Comparison of ENCODE assay signal across 8 cellular contexts in genomic region chr2:240369725-240370585, GRCh38.
DNase-seq lines count a peak whose midpoint lies in the region; ATAC-seq and TF ChIP-seq lines count a peak whose summit lies in the region.

No MANE protein-coding gene starts in this region.

- POLR2A ChIA-PET in CD8-positive, alpha-beta memory T cell (lab: Charles Lee): no interaction called here

- H3K27me3 ChIP-seq in uterus: no peaks in the 10 kb centered on the region
- no peaks in the 10 kb centered on the region for H3K27me3 ChIP-seq in CD8-positive, alpha-beta memory T cell (ENCODE audit: insufficient read depth, low read length, poor library complexity, severe bottlenecking)

- peak overlapping the region in 1 of 8 donors; percentile 3 for H3K27ac Mint-ChIP-seq in CD8-positive, alpha-beta memory T cell

- peak; percentile 85 for ATAC-seq in esophagus mucosa
- peak; percentile 48 for ATAC-seq in mucosa of descending colon
- no peak for ATAC-seq in GM18858 (IDR thresholded peaks at IDR 0.05; ENCODE audit: unreplicated experiment)

- no peak for TF ChIP-seq POLR2A in uterus (IDR thresholded peaks at IDR 0.05)

- H3K4me3 ChIP-seq in mucosa of descending colon (no peak overlapping the region), uterus (no peak overlapping the region)
- no peak overlapping the region for H3K4me3 ChIP-seq in CD8-positive, alpha-beta memory T cell (ENCODE audit: low read length)

- intact Hi-C loops in mucosa of descending colon (cut with DNase I, micrococcal nuclease): no loop called here
- intact Hi-C loops in uterus (cut with DNase I; ENCODE audit: low total_unique reads): no loop called here

- TF ChIP-seq CTCF in mucosa of descending colon (IDR thresholded peaks at IDR 0.05) (no peak), uterus (IDR thresholded peaks at IDR 0.05) (no peak)

- CTCF ChIA-PET in CD8-positive, alpha-beta memory T cell (lab: Charles Lee): no interaction called here

- peaks cover under 1 to 4% of the 10 kb centered on the region in 2 donors for H3K27me3 Mint-ChIP-seq in CD8-positive, alpha-beta memory T cell

- no peak overlapping the region for H3K4me3 Mint-ChIP-seq in CD8-positive, alpha-beta memory T cell

- no peaks in the 10 kb centered on the region for H3K4me1 Mint-ChIP-seq in CD8-positive, alpha-beta memory T cell

- H3K4me1 ChIP-seq in mucosa of descending colon (ENCODE audit: low read depth): peaks cover 2% of the 10 kb centered on the region
- peaks cover 0 to 14% of the 10 kb centered on the region in 2 donors for H3K4me1 ChIP-seq in uterus
- no peaks in the 10 kb centered on the region for H3K4me1 ChIP-seq in CD8-positive, alpha-beta memory T cell (ENCODE audit: insufficient read depth, low read length)

- no peaks in the 10 kb centered on the region for H3K9me3 Mint-ChIP-seq in CD8-positive, alpha-beta memory T cell

- H3K9me3 ChIP-seq in mucosa of descending colon (no peaks in the 10 kb centered on the region), uterus (no peaks in the 10 kb centered on the region)
- H3K9me3 ChIP-seq in CD8-positive, alpha-beta memory T cell (ENCODE audit: low read length): no peaks in the 10 kb centered on the region

- peak overlapping the region; percentile 67 to 83 for H3K27ac ChIP-seq in uterus
- H3K27ac ChIP-seq in CD8-positive, alpha-beta memory T cell (ENCODE audit: low read depth, low read length): no peak overlapping the region

- DNase-seq in NCI-H226: peak; percentile 98
- DNase-seq in mucosa of descending colon: peak in 2 of 3 donors; percentile 17 to 45
- peak; percentile 61 to 73 for DNase-seq in uterus
- no peak for DNase-seq in SK-N-DZ (ENCODE audit: low spot score)
- DNase-seq in T-helper 9 cell: no peak
- DNase-seq in CD8-positive, alpha-beta memory T cell: no peak

- no peaks in the 10 kb centered on the region for H3K36me3 ChIP-seq in mucosa of descending colon (ENCODE audit: low read depth)
- no peaks in the 10 kb centered on the region for H3K36me3 ChIP-seq in uterus
- no peaks in the 10 kb centered on the region for H3K36me3 ChIP-seq in CD8-positive, alpha-beta memory T cell (ENCODE audit: insufficient read depth, low read length)

- no peaks in the 10 kb centered on the region for H3K36me3 Mint-ChIP-seq in CD8-positive, alpha-beta memory T cell

Comparison
In these comparisons a context has a peak if more than half of its experiments do, and no peak if none do; other contexts are left out.
1. DNase-seq: peak in NCI-H226 (single experiment), mucosa of descending colon (2 of 3) and uterus (2 of 2); none in SK-N-DZ (single experiment), T-helper 9 cell (single experiment) and CD8-positive, alpha-beta memory T cell (0 of 5).